1 cellular context compared by ENCODE assay signal in genomic region chr15:56428821-56429458, GRCh38.
TF ChIP-seq lines count a peak whose summit lies in the region.

No MANE protein-coding gene starts in this region.

TF ChIP-seq in H1, 55 proteins besides CTCF, POLR2A, EP300 and RAD21:
- TF ChIP-seq GTF2F1 (IDR thresholded peaks at IDR 0.05; ENCODE audit: borderline replicate concordance, low read depth, low read length): no peak
- TF ChIP-seq SP4 (IDR thresholded peaks at IDR 0.05; ENCODE audit: low read length): no peak
- no peak for TF ChIP-seq EZH2 (IDR thresholded peaks at IDR 0.05; ENCODE audit: low read depth, low read length, severe bottlenecking)
- no peak for TF ChIP-seq NRF1 (IDR thresholded peaks at IDR 0.05; ENCODE audit: low read depth, low read length)
- no peak for TF ChIP-seq MAFK (IDR thresholded peaks at IDR 0.05; ENCODE audit: low read depth, low read length)
- TF ChIP-seq BRCA1 (IDR thresholded peaks at IDR 0.05; ENCODE audit: low read depth, low read length): no peak
- TF ChIP-seq ATF2 (IDR thresholded peaks at IDR 0.05; ENCODE audit: low read length): no peak
- no peak for TF ChIP-seq PHF8 (conservative IDR thresholded peaks at IDR 0.05; ENCODE audit: low read depth, low read length)
- TF ChIP-seq RFX5 (IDR thresholded peaks at IDR 0.05; ENCODE audit: borderline replicate concordance, low read depth, low read length): no peak
- TF ChIP-seq KDM4A (IDR thresholded peaks at IDR 0.05; ENCODE audit: low read depth, low read length, severe bottlenecking): no peak
- TF ChIP-seq SIX5 (IDR thresholded peaks at IDR 0.05; ENCODE audit: low read depth, low read length): no peak
- no peak for TF ChIP-seq CTBP2 (IDR thresholded peaks at IDR 0.05; ENCODE audit: borderline replicate concordance, insufficient read depth, insufficient read length, low read length)
- no peak for TF ChIP-seq CEBPB (IDR thresholded peaks at IDR 0.05; ENCODE audit: low read depth, low read length)
- TF ChIP-seq E2F6 (IDR thresholded peaks at IDR 0.05): no peak
- TF ChIP-seq TAF7 (optimal IDR thresholded peaks at IDR 0.05; ENCODE audit: borderline replicate concordance, low read depth, low read length): no peak
- no peak for TF ChIP-seq JUND (IDR thresholded peaks at IDR 0.05; ENCODE audit: low read length)
- TF ChIP-seq SUZ12 (IDR thresholded peaks at IDR 0.05; ENCODE audit: low read length): no peak
- no peak for TF ChIP-seq SRF (IDR thresholded peaks at IDR 0.05; ENCODE audit: low read depth, low read length)
- TF ChIP-seq CBX8 (IDR thresholded peaks at IDR 0.05; ENCODE audit: borderline replicate concordance, low read depth, low read length): no peak
